8 cellular contexts compared by ENCODE assay signal in genomic region chr10:91797077-91797690, GRCh38. TPM values are rescaled to one million over a fixed set of nuclear protein-coding genes. Genes with fewer than 3 reads are reported as not detected.
DNase-seq lines count a peak whose midpoint lies in the region; ATAC-seq, FAIRE-seq and TF ChIP-seq lines count a peak whose summit lies in the region.

No MANE protein-coding gene starts in this region.

- H3K27ac ChIP-seq in skin epidermis, result peak overlapping the region in 20 of 21 experiments; percentile 88 to 99 (median 97)

- ATAC-seq in GM19328 (IDR thresholded peaks at IDR 0.05; ENCODE audit: unreplicated experiment) (no peak), HG02870 (IDR thresholded peaks at IDR 0.05; ENCODE audit: unreplicated experiment) (no peak), GM21737 (IDR thresholded peaks at IDR 0.05; ENCODE audit: unreplicated experiment) (no peak)

- no peak for TF ChIP-seq POLR2A in H54 (IDR thresholded peaks at IDR 0.05; ENCODE audit: low read depth, low read length)

- DNase-seq in HFFc6, result no peak
- peak; percentile 10 for DNase-seq in globus pallidus (ENCODE audit: low spot score)
- no peak for DNase-seq in H54 (ENCODE audit: insufficient read length, low spot score)

- peaks cover 43% of the 10 kb centered on the region for H3K4me1 Mint-ChIP-seq in HFFc6 (ENCODE audit: low read depth)

- no peaks in the 10 kb centered on the region for H3K9me3 Mint-ChIP-seq in HFFc6

- peak overlapping the region; percentile 86 for H3K27ac Mint-ChIP-seq in HFFc6

- no peak for FAIRE-seq in H54 (lab: Jason Lieb, UNC)

- TF ChIP-seq CTCF in HFFc6 (IDR thresholded peaks at IDR 0.05), result no peak
- TF ChIP-seq CTCF in WI38 (IDR thresholded peaks at IDR 0.05; ENCODE audit: low read depth, low read length), result no peak

- H3K4me3 ChIP-seq in WI38 (ENCODE audit: low read depth, low read length), result peak overlapping the region; percentile 99
- peak overlapping the region; percentile 9 to 99 (median 93) for H3K4me3 ChIP-seq in skin epidermis

- no peaks in the 10 kb centered on the region; the same call in 1 of the 2 replicates for H3K27me3 Mint-ChIP-seq in HFFc6 (ENCODE audit: insufficient read depth)

- peaks cover 16% of the 10 kb centered on the region for H3K36me3 Mint-ChIP-seq in HFFc6 (ENCODE audit: low read depth)

- H3K4me3 Mint-ChIP-seq in HFFc6, result peak overlapping the region; percentile 91

RNA-seq across cellular contexts. Expression of gene TNKS2, which starts 1.0 kb away (rescaled TPM):
- 10 to 100 TPM; 31.2 to 36.3 (median 34.7) TPM for total RNA-seq in HFFc6 (2021; fragmentation: NEBNext Ultra II Directional; extraction: Animal tissue kit (Norgen Biotek cat#: 25700))
